7 cellular contexts compared by ENCODE assay signal in the genomic region with DNA sequence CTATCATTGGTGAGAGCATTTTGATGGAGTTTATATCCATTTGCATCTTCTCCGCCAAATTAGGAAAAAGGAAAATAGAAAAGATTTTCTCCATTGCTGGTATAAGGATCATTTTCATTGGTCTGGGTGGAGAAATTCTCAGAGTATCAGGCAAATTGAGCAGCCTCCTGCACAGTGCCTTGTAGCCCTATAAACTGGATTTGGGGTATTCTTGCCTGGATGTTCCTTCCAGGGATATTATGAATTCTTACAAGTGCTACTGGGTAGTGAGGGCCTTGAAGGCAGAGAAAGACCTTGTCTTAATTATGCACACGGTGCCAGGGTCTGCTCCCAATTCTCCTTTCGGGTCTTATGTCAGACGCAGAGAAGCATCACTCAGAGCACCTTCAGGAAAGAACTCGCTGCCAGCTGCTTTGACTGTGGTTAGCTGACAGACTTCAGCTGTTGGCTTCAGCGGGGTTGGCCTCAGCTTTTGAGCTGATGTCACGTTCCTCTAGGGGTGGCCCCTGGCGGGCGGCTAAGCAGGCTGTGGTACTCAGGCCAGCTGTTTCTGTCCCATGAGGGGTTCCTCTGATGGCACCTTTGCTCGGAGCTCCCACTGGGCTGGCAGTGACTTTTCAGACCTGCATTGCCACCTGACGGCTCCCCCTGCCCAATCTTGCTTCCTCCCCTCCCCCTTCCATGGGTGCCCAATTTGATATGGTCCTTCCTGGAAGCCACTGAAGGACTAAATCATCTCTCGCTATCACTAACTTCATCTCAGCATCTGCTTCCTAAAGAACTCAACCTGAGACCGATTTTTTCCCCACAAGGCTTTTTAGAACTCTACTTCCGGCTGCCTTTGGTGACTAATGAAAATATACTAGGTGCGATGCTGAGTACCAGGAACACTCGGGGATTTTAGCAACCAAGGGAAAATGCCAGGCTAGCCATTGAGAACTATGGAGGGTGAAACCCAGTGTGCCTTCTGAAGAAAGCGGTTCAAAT.
DNase-seq lines count a peak whose midpoint lies in the region; ATAC-seq and TF ChIP-seq lines count a peak whose summit lies in the region.

No MANE protein-coding gene starts in this region.

- H3K9me3 ChIP-seq in mucosa of descending colon (no peaks in the 10 kb centered on the region), suprapubic skin (no peaks in the 10 kb centered on the region)

- intact Hi-C loops in mucosa of descending colon (cut with DNase I, micrococcal nuclease) = no loop called here

- no peak for TF ChIP-seq CTCF in mucosa of descending colon (IDR thresholded peaks at IDR 0.05)
- no peak for TF ChIP-seq CTCF in suprapubic skin (IDR thresholded peaks at IDR 0.05)

- peak; percentile 23 for DNase-seq in activated CD4-positive, alpha-beta T cell treated with anti-CD3 and anti-CD28 coated beads, Interleukin-2, amount 50 U/mL, for 1 hour
- DNase-seq in mucosa of descending colon (peak in 2 of 3 donors; percentile 17 to 24), NCI-H69 (lab: John Stamatoyannopoulos, UW) (no peak), NCI-H226 (no peak), suprapubic skin (ENCODE audit: low spot score in 2 of 2) (no peak)

- 59% methylated on average over 17 of the region's 17 CpGs for WGBS in suprapubic skin

- H3K27ac ChIP-seq in suprapubic skin = no peak overlapping the region

- ATAC-seq in GM19455 (IDR thresholded peaks at IDR 0.05; ENCODE audit: unreplicated experiment) (peak; percentile 96), HG03175 (IDR thresholded peaks at IDR 0.05; ENCODE audit: unreplicated experiment) (peak; percentile 93), mucosa of descending colon (peak; percentile 32)

- H3K36me3 ChIP-seq in mucosa of descending colon (ENCODE audit: low read depth) (no peaks in the 10 kb centered on the region), suprapubic skin (no peaks in the 10 kb centered on the region)

- TF ChIP-seq EP300 in suprapubic skin (IDR thresholded peaks at IDR 0.05) = no peak

- H3K4me3 ChIP-seq in mucosa of descending colon = no peak overlapping the region
- no peak overlapping the region for H3K4me3 ChIP-seq in suprapubic skin

- no peaks in the 10 kb centered on the region for H3K4me1 ChIP-seq in mucosa of descending colon (ENCODE audit: low read depth)
- H3K4me1 ChIP-seq in suprapubic skin = no peaks in the 10 kb centered on the region

- H3K27me3 ChIP-seq in suprapubic skin = no peaks in the 10 kb centered on the region

- no peak for TF ChIP-seq POLR2A in suprapubic skin (IDR thresholded peaks at IDR 0.05)

Comparison
In these comparisons a context has a peak if more than half of its experiments do, and no peak if none do; other contexts are left out.
1. ATAC-seq: peak in every context shown above with its lines; median percentile 96 in GM19455; 93 in HG03175; 32 in mucosa of descending colon.
2. DNase-seq: peak in activated CD4-positive, alpha-beta T cell treated with anti-CD3 and anti-CD28 coated beads, Interleukin-2, amount 50 U/mL, for 1 hour (single experiment) and mucosa of descending colon (2 of 3); none in NCI-H69 (single experiment), NCI-H226 (single experiment) and suprapubic skin (0 of 2).